In genomic region chr15:41024880-41025279, GRCh38 we compare ENCODE assay signal across 25 cellular contexts.
DNase-seq lines count a peak whose midpoint lies in the region; ATAC-seq, FAIRE-seq and TF ChIP-seq lines count a peak whose summit lies in the region.
"Had no signal": no experiment of that assay in that cellular context is flagged by ENCODE, and none has a peak within 500 bp of the region (broad histone marks: within the 10 kb centered on the region; RNA-seq: fewer than 3 reads in every experiment).

No MANE protein-coding gene starts in this region.

- H3K4me3 ChIP-seq in coronary artery (no peak overlapping the region), upper lobe of right lung (no peak overlapping the region), pancreas (no peak overlapping the region)
- H3K4me3 ChIP-seq: cardiac muscle cell had no signal

- FAIRE-seq in pancreas (lab: Jason Lieb, UNC), result no peak
- FAIRE-seq: A204.1, H54 had no signal

- peaks cover 6 to 18% of the 10 kb centered on the region in 2 donors for H3K36me3 Mint-ChIP-seq in activated T-cell treated with anti-CD3 and anti-CD28 coated beads, Interleukin-2, amount 50 U/mL, for 72 hours (ENCODE audit: insufficient read depth in 2 of 2)
- peaks cover 31% of the 10 kb centered on the region for H3K36me3 Mint-ChIP-seq in activated T-cell treated with anti-CD3 and anti-CD28 coated beads, Interleukin-2, amount 50 U/mL, for 4 hours (ENCODE audit: insufficient read depth)
- peaks cover 37% of the 10 kb centered on the region for H3K36me3 Mint-ChIP-seq in nephron (ENCODE audit: low read depth)

- peak overlapping the region; percentile 11 for H3K27ac Mint-ChIP-seq in activated T-cell treated with anti-CD3 and anti-CD28 coated beads, Interleukin-2, amount 50 U/mL, for 72 hours
- peak overlapping the region; percentile 71 to 75 (median 74) for H3K27ac Mint-ChIP-seq in nephron
- H3K27ac Mint-ChIP-seq: activated CD8-positive, alpha-beta T cell treated with anti-CD3 and anti-CD28 coated beads, Interleukin-2, amount 10 ng/mL, durations not matched to agents 7 days and 5 days had no signal

- H3K36me3 ChIP-seq in upper lobe of right lung (peaks cover 42% of the 10 kb centered on the region), pancreas (peaks cover 0 to 6% (median 0%) of the 10 kb centered on the region in 3 donors)

- no peak for ATAC-seq in activated T-cell treated with anti-CD3 and anti-CD28 coated beads, Interleukin-2, amount 50 U/mL, for 72 hours (replicated peaks in 1 of 2)
- no peak for ATAC-seq in activated T-cell treated with anti-CD3 and anti-CD28 coated beads, Interleukin-2, amount 50 U/mL, for 4 hours
- ATAC-seq in upper lobe of right lung (peak; percentile 42), pancreas (no peak)
- ATAC-seq: activated CD8-positive, alpha-beta T cell treated with anti-CD3 and anti-CD28 coated beads, Interleukin-2, amount 10 ng/mL, durations not matched to agents 7 days and 5 days; stimulated activated naive CD8-positive, alpha-beta T cell treated with anti-CD3 and anti-CD28 coated beads, Interleukin-15, Interleukin-2, amounts not matched to agents 100 U/mL and 50 U/mL, for 24 hours had no signal

- H3K27me3 Mint-ChIP-seq in activated T-cell treated with anti-CD3 and anti-CD28 coated beads, Interleukin-2, amount 50 U/mL, for 72 hours (ENCODE audit: low read depth), result no peaks in the 10 kb centered on the region
- H3K27me3 Mint-ChIP-seq in activated T-cell treated with anti-CD3 and anti-CD28 coated beads, Interleukin-2, amount 50 U/mL, for 4 hours (ENCODE audit: low read depth), result no peaks in the 10 kb centered on the region
- H3K27me3 Mint-ChIP-seq in nephron (ENCODE audit: low read depth), result no peaks in the 10 kb centered on the region
- H3K27me3 Mint-ChIP-seq: CD4-positive, CD25-positive, alpha-beta regulatory T cell had no signal

- TF ChIP-seq CTCF in coronary artery (IDR thresholded peaks at IDR 0.05) (no peak), nephron (IDR thresholded peaks at IDR 0.05; ENCODE audit: unreplicated experiment in 3 of 3) (no peak), upper lobe of right lung (IDR thresholded peaks at IDR 0.05) (no peak), pancreas (IDR thresholded peaks at IDR 0.05) (no peak)

- H3K9me3 Mint-ChIP-seq in activated T-cell treated with anti-CD3 and anti-CD28 coated beads, Interleukin-2, amount 50 U/mL, for 72 hours, result no peaks in the 10 kb centered on the region
- H3K9me3 Mint-ChIP-seq in activated T-cell treated with anti-CD3 and anti-CD28 coated beads, Interleukin-2, amount 50 U/mL, for 4 hours, result no peaks in the 10 kb centered on the region
- no peaks in the 10 kb centered on the region for H3K9me3 Mint-ChIP-seq in nephron
- H3K9me3 Mint-ChIP-seq: CD4-positive, CD25-positive, alpha-beta regulatory T cell had no signal

- H3K9me3 ChIP-seq in upper lobe of right lung (no peaks in the 10 kb centered on the region), pancreas (no peaks in the 10 kb centered on the region)

- H3K27me3 ChIP-seq in upper lobe of right lung (no peaks in the 10 kb centered on the region), pancreas (no peaks in the 10 kb centered on the region)
- H3K27me3 ChIP-seq: cardiac muscle cell had no signal

- H3K27ac ChIP-seq in coronary artery, result peak overlapping the region; percentile 4 to 68
- H3K27ac ChIP-seq in upper lobe of right lung, result peak overlapping the region; percentile 43
- H3K27ac ChIP-seq in pancreas, result no peak overlapping the region
- H3K27ac ChIP-seq: cardiac muscle cell, WERI-Rb-1 had no signal

- H3K4me1 Mint-ChIP-seq in activated T-cell treated with anti-CD3 and anti-CD28 coated beads, Interleukin-2, amount 50 U/mL, for 72 hours (ENCODE audit: low read depth), result no peaks in the 10 kb centered on the region
- H3K4me1 Mint-ChIP-seq in activated T-cell treated with anti-CD3 and anti-CD28 coated beads, Interleukin-2, amount 50 U/mL, for 4 hours (ENCODE audit: low read depth), result no peaks in the 10 kb centered on the region
- peaks cover 44% of the 10 kb centered on the region for H3K4me1 Mint-ChIP-seq in nephron

- intact Hi-C loops in upper lobe of right lung (cut with DNase I) (loop anchor here (5.0 kb wide), 1 partner anchor 123 kb away; no protein-coding TSS in a partner anchor), pancreas (cut with DNase I) (loop anchor here in 1 of 3 donors (10.0 kb wide), 1 partner anchor 160 kb away; no protein-coding TSS in a partner anchor)

- 53 to 58% methylated on average over 2 of the region's 2 CpGs for WGBS in pancreas, 2 donors

- H3K4me1 ChIP-seq in upper lobe of right lung (peaks cover 22% of the 10 kb centered on the region), pancreas (no peaks in the 10 kb centered on the region)

- no peak overlapping the region for H3K4me3 Mint-ChIP-seq in activated T-cell treated with anti-CD3 and anti-CD28 coated beads, Interleukin-2, amount 50 U/mL, for 72 hours
- H3K4me3 Mint-ChIP-seq in activated T-cell treated with anti-CD3 and anti-CD28 coated beads, Interleukin-2, amount 50 U/mL, for 4 hours, result no peak overlapping the region
- H3K4me3 Mint-ChIP-seq in nephron, result no peak overlapping the region
- H3K4me3 Mint-ChIP-seq: activated CD8-positive, alpha-beta T cell treated with anti-CD3 and anti-CD28 coated beads, Interleukin-2, amount 10 ng/mL, durations not matched to agents 7 days and 5 days; CD4-positive, CD25-positive, alpha-beta regulatory T cell had no signal

- DNase-seq in activated T-cell treated with anti-CD3 and anti-CD28 coated beads, Interleukin-2, amount 50 U/mL, for 72 hours, result no peak
- no peak for DNase-seq in activated T-cell treated with anti-CD3 and anti-CD28 coated beads, Interleukin-2, amount 50 U/mL, for 4 hours
- no peak for DNase-seq in coronary artery (ENCODE audit: low spot score)
- DNase-seq in upper lobe of right lung, result no peak
- no peak for DNase-seq in hippocampal formation (lab: John Stamatoyannopoulos, UW)
- no peak for DNase-seq in pancreas
- DNase-seq in NCI-H1105 (lab: John Stamatoyannopoulos, UW), result no peak
- DNase-seq: activated CD8-positive, alpha-beta T cell treated with anti-CD3 and anti-CD28 coated beads, Interleukin-2, amount 10 ng/mL, durations not matched to agents 7 days and 5 days; CD4-positive, CD25-positive, alpha-beta regulatory T cell; DMS 273 treated with DMSO at 0.1 percent for 48 hours; erythroblast; GDM1; left cardiac atrium; NCI-H1092 treated with DMSO at 0.1 percent for 48 hours; NCI-H2081 treated with DMSO at 0.1 percent for 48 hours; NCI-H526 treated with DMSO at 0.1 percent for 48 hours; OCI-M1; SHP77; stimulated activated CD4-positive, alpha-beta T cell treated with anti-CD3 and anti-CD28 coated beads, Interleukin-1b, Interleukin-23, amount 100 ng/mL, for 48 hours; stimulated activated naive CD8-positive, alpha-beta T cell treated with anti-CD3 and anti-CD28 coated beads, Interleukin-15, Interleukin-2, amounts not matched to agents 100 U/mL and 50 U/mL, for 24 hours; WERI-Rb-1 had no signal

Comparison
In these comparisons a context has a peak if more than half of its experiments do, and no peak if none do; other contexts are left out.
1. H3K27ac ChIP-seq: peak in coronary artery (2 of 2) and upper lobe of right lung (single experiment); none in pancreas (0 of 4).